Comparison of ENCODE assay signal across 1 cellular context in genomic region chr12:94525951-94526350, GRCh38.
TF ChIP-seq lines count a peak whose summit lies in the region.

No MANE protein-coding gene starts in this region.

TF ChIP-seq in H1, 55 proteins besides CTCF, POLR2A, EP300 and RAD21 (continued from another document):
- TF ChIP-seq RFX5 (IDR thresholded peaks at IDR 0.05; ENCODE audit: borderline replicate concordance, low read depth, low read length) (no peak), USF2 (IDR thresholded peaks at IDR 0.05; ENCODE audit: low read length) (no peak)
TF ChIP-seq in H1: peak in this region for 0.
